20 cellular contexts compared by ENCODE assay signal in the genomic region with DNA sequence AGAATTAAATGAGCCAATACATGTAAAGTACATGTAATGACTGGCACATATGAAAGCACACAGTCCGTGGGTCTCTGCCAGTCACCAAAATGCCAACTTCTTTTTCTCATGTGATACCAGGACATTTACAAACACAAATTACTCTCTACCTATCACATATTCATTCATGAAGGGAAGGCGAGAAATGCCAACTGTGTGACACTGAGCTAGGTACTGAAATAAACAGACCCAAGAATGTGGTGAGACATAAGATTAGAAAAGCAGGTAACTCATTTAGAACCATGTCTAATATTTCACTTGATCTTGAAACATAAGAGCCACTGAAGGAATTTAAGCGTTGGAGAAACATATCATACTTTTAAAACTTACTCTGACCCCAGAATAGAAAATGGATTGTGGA. TPM values are rescaled to one million over a fixed set of nuclear protein-coding genes. Genes with fewer than 3 reads are reported as not detected.
DNase-seq lines count a peak whose midpoint lies in the region; ATAC-seq and TF ChIP-seq lines count a peak whose summit lies in the region.
"Had no signal": no experiment of that assay in that cellular context is flagged by ENCODE, and none has a peak within 500 bp of the region (broad histone marks: within the 10 kb centered on the region; RNA-seq: fewer than 3 reads in every experiment).

No MANE protein-coding gene starts in this region.

- H3K27ac Mint-ChIP-seq in activated naive CD8-positive, alpha-beta T cell treated with anti-CD3 and anti-CD28 coated beads, Interleukin-2, amount 10 ng/mL, durations not matched to agents 7 days and 5 days, result peak overlapping the region; percentile 80
- H3K27ac Mint-ChIP-seq in stimulated activated naive CD8-positive, alpha-beta T cell treated with anti-CD3 and anti-CD28 coated beads, Interleukin-15, amount 100 ng/mL, for 72 hours, result peak overlapping the region; percentile 35 to 77
- H3K27ac Mint-ChIP-seq: memory B cell, nephron had no signal

- TF ChIP-seq CTCF in MM.1S (IDR thresholded peaks at IDR 0.05; ENCODE audit: low read length), result no peak
- TF ChIP-seq CTCF in WERI-Rb-1 (IDR thresholded peaks at IDR 0.05; ENCODE audit: low read depth, low read length), result no peak
- TF ChIP-seq CTCF in gastroesophageal sphincter (IDR thresholded peaks at IDR 0.05), result no peak

- H3K79me2 ChIP-seq in MM.1S (ENCODE audit: low read length) (peaks cover 61% of the 10 kb centered on the region), Karpas-422 (ENCODE audit: low read length) (peaks cover 69% of the 10 kb centered on the region)

- H3K9me3 Mint-ChIP-seq in activated naive CD8-positive, alpha-beta T cell treated with anti-CD3 and anti-CD28 coated beads, Interleukin-2, amount 10 ng/mL, durations not matched to agents 7 days and 5 days, result no peaks in the 10 kb centered on the region
- no peaks in the 10 kb centered on the region for H3K9me3 Mint-ChIP-seq in stimulated activated naive CD8-positive, alpha-beta T cell treated with anti-CD3 and anti-CD28 coated beads, Interleukin-15, amount 100 ng/mL, for 72 hours
- H3K9me3 Mint-ChIP-seq: GM23338, memory B cell, nephron had no signal

- POLR2A ChIA-PET in activated naive CD8-positive, alpha-beta T cell treated with anti-CD3 and anti-CD28 coated beads, Interleukin-2, amount 10 ng/mL, durations not matched to agents 7 days and 5 days (lab: Charles Lee), result interaction anchor here (1.0 kb wide), 1 partner anchor 13 kb away, joined by 3 read pairs; no protein-coding TSS in a partner anchor

- peaks cover 54% of the 10 kb centered on the region for H3F3A ChIP-seq in MM.1S (ENCODE audit: insufficient read depth, low read length)

- H3K9me2 ChIP-seq in MM.1S (replicated peaks; ENCODE audit: insufficient read depth, low read length) (no peaks in the 10 kb centered on the region), Karpas-422 (replicated peaks; ENCODE audit: insufficient read depth, low read length) (no peaks in the 10 kb centered on the region)

- peaks cover 69% of the 10 kb centered on the region for H3K4me1 ChIP-seq in MM.1S (ENCODE audit: low read length)
- no peaks in the 10 kb centered on the region for H3K4me1 ChIP-seq in gastroesophageal sphincter
- H3K4me1 ChIP-seq in Karpas-422 (ENCODE audit: low read length), result peaks cover 16% of the 10 kb centered on the region

- no peak for ATAC-seq in activated naive CD8-positive, alpha-beta T cell treated with anti-CD3 and anti-CD28 coated beads, Interleukin-2, amount 10 ng/mL, durations not matched to agents 7 days and 5 days (ENCODE audit: low read depth)
- ATAC-seq in stimulated activated naive CD8-positive, alpha-beta T cell treated with anti-CD3 and anti-CD28 coated beads, Interleukin-15, amount 100 ng/mL, for 72 hours, result peak; percentile 4
- ATAC-seq in gastroesophageal sphincter, result no peak
- ATAC-seq: GM23338, PC-3 had no signal

- H3K9me3 ChIP-seq in MM.1S (replicated peaks; ENCODE audit: insufficient read depth, low read length) (no peaks in the 10 kb centered on the region), WERI-Rb-1 (ENCODE audit: severe bottlenecking) (no peaks in the 10 kb centered on the region), gastroesophageal sphincter (no peaks in the 10 kb centered on the region), Karpas-422 (ENCODE audit: low read length) (no peaks in the 10 kb centered on the region)

- H3K36me3 ChIP-seq in MM.1S (replicated peaks; ENCODE audit: insufficient read depth, low read length), result no peaks in the 10 kb centered on the region; the same call in 1 of the 2 replicates
- H3K36me3 ChIP-seq in WERI-Rb-1, result no peaks in the 10 kb centered on the region; the same call in none of the 2 replicates
- H3K36me3 ChIP-seq in gastroesophageal sphincter, result no peaks in the 10 kb centered on the region
- H3K36me3 ChIP-seq in Karpas-422 (ENCODE audit: insufficient read depth, low read length), result peaks cover 3% of the 10 kb centered on the region; the same call in 1 of the 2 replicates

- TF ChIP-seq EP300 in gastroesophageal sphincter (IDR thresholded peaks at IDR 0.05), result no peak

- peak overlapping the region; percentile 51 for H3K4me3 Mint-ChIP-seq in activated naive CD8-positive, alpha-beta T cell treated with anti-CD3 and anti-CD28 coated beads, Interleukin-2, amount 10 ng/mL, durations not matched to agents 7 days and 5 days
- H3K4me3 Mint-ChIP-seq in stimulated activated naive CD8-positive, alpha-beta T cell treated with anti-CD3 and anti-CD28 coated beads, Interleukin-15, amount 100 ng/mL, for 72 hours, result peak overlapping the region; percentile 52 to 54
- H3K4me3 Mint-ChIP-seq: GM23338, memory B cell, nephron had no signal

- H3K27me3 Mint-ChIP-seq in activated naive CD8-positive, alpha-beta T cell treated with anti-CD3 and anti-CD28 coated beads, Interleukin-2, amount 10 ng/mL, durations not matched to agents 7 days and 5 days, result no peaks in the 10 kb centered on the region
- H3K27me3 Mint-ChIP-seq in stimulated activated naive CD8-positive, alpha-beta T cell treated with anti-CD3 and anti-CD28 coated beads, Interleukin-15, amount 100 ng/mL, for 72 hours, result no peaks in the 10 kb centered on the region
- H3K27me3 Mint-ChIP-seq: memory B cell had no signal

- H3K4me3 ChIP-seq in MM.1S (ENCODE audit: low read length) (peak overlapping the region; percentile 41; the same call in 1 of the 2 replicates), WERI-Rb-1 (ENCODE audit: low read depth, low read length) (no peak overlapping the region), gastroesophageal sphincter (no peak overlapping the region), Karpas-422 (ENCODE audit: low read length) (no peak overlapping the region)
- H3K4me3 ChIP-seq: GM23338 had no signal

- no peak overlapping the region for H2AFZ ChIP-seq in MM.1S (ENCODE audit: low read length)
- no peak overlapping the region for H2AFZ ChIP-seq in Karpas-422 (ENCODE audit: low read length)
- H2AFZ ChIP-seq: GM23338 had no signal

- H4K20me1 ChIP-seq in MM.1S (ENCODE audit: insufficient read depth, low read length) (no peaks in the 10 kb centered on the region), Karpas-422 (ENCODE audit: insufficient read depth, low read depth, low read length) (no peaks in the 10 kb centered on the region)

- H3K4me2 ChIP-seq in MM.1S (ENCODE audit: low read depth, low read length) (peak overlapping the region; percentile 75), Karpas-422 (ENCODE audit: low read depth, low read length, poor library complexity, severe bottlenecking) (no peak overlapping the region)
- H3K4me2 ChIP-seq: GM23338 had no signal

- peak overlapping the region; percentile 98 for H3K27ac ChIP-seq in MM.1S (ENCODE audit: low read length)
- no peak overlapping the region for H3K27ac ChIP-seq in WERI-Rb-1
- H3K27ac ChIP-seq in gastroesophageal sphincter, result no peak overlapping the region
- H3K27ac ChIP-seq in Karpas-422 (ENCODE audit: low read length), result no peak overlapping the region

- DNase-seq in stimulated activated CD4-positive, alpha-beta T cell treated with anti-CD3 and anti-CD28 coated beads, Interleukin-1b, Interleukin-23, amount 100 ng/mL, for 48 hours, result peak; percentile 9
- no peak for DNase-seq in stimulated activated CD4-positive, alpha-beta T cell treated with anti-CD3 and anti-CD28 coated beads, Interleukin-4, amount 100 ng/mL, for 4 hours
- DNase-seq in MM.1S, result no peak
- no peak for DNase-seq in activated naive CD8-positive, alpha-beta T cell treated with anti-CD3 and anti-CD28 coated beads, Interleukin-2, amount 10 ng/mL, durations not matched to agents 7 days and 5 days
- no peak for DNase-seq in stimulated activated naive CD8-positive, alpha-beta T cell treated with anti-CD3 and anti-CD28 coated beads, Interleukin-15, amount 100 ng/mL, for 72 hours
- DNase-seq in WERI-Rb-1, result no peak
- DNase-seq in Karpas-422, result no peak
- DNase-seq: AML-193, dermis blood vessel endothelial cell, foreskin melanocyte, hypothalamus, islet precursor cell, NCI-H1436, NCI-H748 treated with DMSO at 0.1 percent for 48 hours, PC-3, SHP77 treated with DMSO at 0.1 percent for 48 hours had no signal

- no peaks in the 10 kb centered on the region for H3K27me3 ChIP-seq in MM.1S (replicated peaks; ENCODE audit: insufficient read depth, low read length)
- H3K27me3 ChIP-seq in WERI-Rb-1 (ENCODE audit: insufficient read depth, low read depth, severe bottlenecking), result no peaks in the 10 kb centered on the region
- H3K27me3 ChIP-seq in gastroesophageal sphincter, result no peaks in the 10 kb centered on the region
- no peaks in the 10 kb centered on the region for H3K27me3 ChIP-seq in Karpas-422 (ENCODE audit: low read length)

- H3K9ac ChIP-seq in MM.1S (ENCODE audit: low read length) (peak overlapping the region; percentile 67; the same call in 1 of the 2 replicates), Karpas-422 (ENCODE audit: low read length) (no peak overlapping the region)

- H3K4me1 Mint-ChIP-seq in activated naive CD8-positive, alpha-beta T cell treated with anti-CD3 and anti-CD28 coated beads, Interleukin-2, amount 10 ng/mL, durations not matched to agents 7 days and 5 days, result peaks cover 45% of the 10 kb centered on the region
- H3K4me1 Mint-ChIP-seq in stimulated activated naive CD8-positive, alpha-beta T cell treated with anti-CD3 and anti-CD28 coated beads, Interleukin-15, amount 100 ng/mL, for 72 hours, result peaks cover 77% of the 10 kb centered on the region
- H3K4me1 Mint-ChIP-seq: nephron had no signal

- 92 to 95% methylated on average over 3 of the region's 3 CpGs for WGBS in gastroesophageal sphincter (ENCODE audit: low coverage in 1 of 2), 2 donors

- no peak for TF ChIP-seq POLR2A in gastroesophageal sphincter (IDR thresholded peaks at IDR 0.05)

- peaks cover 20% of the 10 kb centered on the region for H3K36me3 Mint-ChIP-seq in activated naive CD8-positive, alpha-beta T cell treated with anti-CD3 and anti-CD28 coated beads, Interleukin-2, amount 10 ng/mL, durations not matched to agents 7 days and 5 days

RNA-seq across cellular contexts. Expression of a gene that starts 41.4 kb away (rescaled TPM):
- total RNA-seq in activated naive CD8-positive, alpha-beta T cell treated with anti-CD3 and anti-CD28 coated beads, Interleukin-2, amount 10 ng/mL, durations not matched to agents 7 days and 5 days, result 10 to 100 TPM; 72.6 to 72.7 TPM
- 100 to 1,000 TPM in 1 of 4 donors, 10 to 100 TPM in 3; 56.5 to 159 (median 67.6) TPM for total RNA-seq in gastroesophageal sphincter
- total RNA-seq in Karpas-422 (2014; rRNA removed; shearing (Covaris generic); ENCODE audit: low replicate concordance), result 63.6 and 69.6 TPM in 2 replicates
